In the genomic region with DNA sequence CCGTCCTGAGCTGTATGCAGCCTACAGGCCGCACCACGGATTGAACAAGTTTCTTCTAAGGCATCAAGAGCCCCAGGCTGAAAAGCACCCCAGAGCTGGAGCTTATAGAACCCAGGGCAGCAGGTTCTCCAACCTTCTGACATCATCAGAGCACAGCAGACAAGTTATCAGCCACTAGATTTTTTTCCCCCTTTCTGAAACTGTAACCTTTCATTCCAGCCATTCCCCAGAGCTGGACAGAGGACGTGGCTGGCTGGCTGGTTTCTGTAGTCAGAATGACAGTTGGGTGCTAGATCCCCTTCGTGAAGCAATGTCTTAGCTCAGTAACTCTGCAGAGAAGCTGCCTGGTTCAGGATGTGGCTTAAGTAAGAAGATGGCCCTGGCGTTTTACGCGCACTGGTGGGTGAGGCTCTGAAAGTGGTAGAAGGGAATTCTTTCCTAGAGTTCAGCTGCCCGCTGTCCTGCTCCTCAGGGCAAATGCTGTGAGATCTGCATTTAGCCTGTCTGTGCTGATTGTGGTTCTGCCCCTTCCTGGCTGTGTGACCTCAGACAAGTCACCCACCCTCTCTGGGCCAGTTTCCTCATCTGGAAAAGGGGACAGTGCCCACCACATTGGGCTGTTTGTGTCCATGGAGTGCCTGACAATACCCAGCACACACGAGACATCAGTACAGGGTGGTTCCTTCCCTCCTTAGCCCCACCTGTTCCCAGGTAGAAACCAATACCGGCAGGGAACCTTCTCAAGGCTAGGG, we compare ENCODE assay signal across 19 cellular contexts. TPM values are rescaled to one million over a fixed set of nuclear protein-coding genes. Genes with fewer than 3 reads are reported as not detected.
DNase-seq lines count a peak whose midpoint lies in the region; ATAC-seq and TF ChIP-seq lines count a peak whose summit lies in the region.
"Had no signal": no experiment of that assay in that cellular context is flagged by ENCODE, and none has a peak within 500 bp of the region (broad histone marks: within the 10 kb centered on the region; RNA-seq: fewer than 3 reads in every experiment).

No MANE protein-coding gene starts in this region.

- no peak overlapping the region for H3K4me3 Mint-ChIP-seq in natural killer cell treated with Interleukin-12 subunit alpha and Interleukin-12 subunit beta and Interleukin-15 and Interleukin-18, amount 100 ng/mL, for 72 hours
- no peak overlapping the region for H3K4me3 Mint-ChIP-seq in natural killer cell
- H3K4me3 Mint-ChIP-seq in stimulated activated naive B cell treated with anti-CD40 and anti-IgM and Interleukin-4, amounts not matched to agents 10 μg/mL and 1 μg/mL and 100 μg/mL, for 72 hours = peak overlapping the region in 1 of 2 donors; percentile 32
- H3K4me3 Mint-ChIP-seq: activated naive CD4-positive, alpha-beta T cell treated with anti-CD3 and anti-CD28 coated beads, Interleukin-2, amount 50 U/mL, for 24 hours had no signal

- no peaks in the 10 kb centered on the region for H3K27me3 Mint-ChIP-seq in natural killer cell treated with Interleukin-12 subunit alpha and Interleukin-12 subunit beta and Interleukin-15 and Interleukin-18, amount 100 ng/mL, for 72 hours
- no peaks in the 10 kb centered on the region for H3K27me3 Mint-ChIP-seq in natural killer cell (ENCODE audit: low read depth in 2 of 2)
- H3K27me3 Mint-ChIP-seq in stimulated activated naive B cell treated with anti-CD40 and anti-IgM and Interleukin-4, amounts not matched to agents 10 μg/mL and 1 μg/mL and 100 μg/mL, for 72 hours = no peaks in the 10 kb centered on the region
- H3K27me3 Mint-ChIP-seq: activated naive CD4-positive, alpha-beta T cell treated with anti-CD3 and anti-CD28 coated beads, Interleukin-2, amount 50 U/mL, for 24 hours had no signal

- intact Hi-C loops in natural killer cell (cut with micrococcal nuclease) = no loop called here
- intact Hi-C loops in right cardiac atrium (cut with DNase I) = no loop called here

- no peaks in the 10 kb centered on the region for H3K9me3 ChIP-seq in right cardiac atrium (ENCODE audit: control insufficient read depth, low read length)
- H3K9me3 ChIP-seq: ovary, testis had no signal

- TF ChIP-seq CTCF in natural killer cell (IDR thresholded peaks at IDR 0.05) = no peak

- H3K4me3 ChIP-seq in right cardiac atrium (ENCODE audit: low read length) = no peak overlapping the region
- H3K4me3 ChIP-seq: ovary, skin epidermis, testis had no signal

- peaks cover 46 to 50% of the 10 kb centered on the region in 2 donors for H3K4me1 Mint-ChIP-seq in natural killer cell treated with Interleukin-12 subunit alpha and Interleukin-12 subunit beta and Interleukin-15 and Interleukin-18, amount 100 ng/mL, for 72 hours (ENCODE audit: low read depth in 2 of 2)
- peaks cover 44 to 49% of the 10 kb centered on the region in 2 donors for H3K4me1 Mint-ChIP-seq in natural killer cell
- peaks cover 54 to 84% of the 10 kb centered on the region in 2 donors for H3K4me1 Mint-ChIP-seq in stimulated activated naive B cell treated with anti-CD40 and anti-IgM and Interleukin-4, amounts not matched to agents 10 μg/mL and 1 μg/mL and 100 μg/mL, for 72 hours

- DNase-seq in natural killer cell treated with Interleukin-12 subunit alpha and Interleukin-12 subunit beta and Interleukin-15 and Interleukin-18, amount 100 ng/mL, for 72 hours (ENCODE audit: low spot score) = no peak
- no peak for DNase-seq in natural killer cell
- peak; percentile 89 for DNase-seq in MV-4-11 (lab: John Stamatoyannopoulos, UW)
- DNase-seq in right cardiac atrium = no peak
- DNase-seq in stimulated activated naive B cell treated with anti-CD40 and anti-IgM and Interleukin-4, amounts not matched to agents 10 μg/mL and 1 μg/mL and 100 μg/mL, for 72 hours = no peak
- no peak for DNase-seq in activated naive CD4-positive, alpha-beta T cell treated with anti-CD3 and anti-CD28 coated beads, Interleukin-2, amount 50 U/mL, for 16 hours
- DNase-seq in NCI-H446 (lab: John Stamatoyannopoulos, UW) = no peak
- no peak for DNase-seq in AG20443 (ENCODE audit: low spot score)
- DNase-seq: activated CD4-positive, alpha-beta T cell treated with anti-CD3 and anti-CD28 coated beads for 48 hours; NCI-H1436 treated with DMSO at 0.1 percent for 48 hours; NCI-H2171; NCI-H748 treated with DMSO at 0.1 percent for 48 hours; ovary; stimulated activated CD8-positive, alpha-beta memory T cell treated with anti-CD3 and anti-CD28 coated beads, Interleukin-4, amount 100 ng/mL, for 48 hours; testis had no signal

- peak overlapping the region; percentile 10 to 50 for H3K27ac Mint-ChIP-seq in natural killer cell treated with Interleukin-12 subunit alpha and Interleukin-12 subunit beta and Interleukin-15 and Interleukin-18, amount 100 ng/mL, for 72 hours
- no peak overlapping the region for H3K27ac Mint-ChIP-seq in natural killer cell
- H3K27ac Mint-ChIP-seq in stimulated activated naive B cell treated with anti-CD40 and anti-IgM and Interleukin-4, amounts not matched to agents 10 μg/mL and 1 μg/mL and 100 μg/mL, for 72 hours = peak overlapping the region; percentile 93
- H3K27ac Mint-ChIP-seq: activated naive CD4-positive, alpha-beta T cell treated with anti-CD3 and anti-CD28 coated beads, Interleukin-2, amount 50 U/mL, for 24 hours had no signal

- H3K36me3 Mint-ChIP-seq in natural killer cell treated with Interleukin-12 subunit alpha and Interleukin-12 subunit beta and Interleukin-15 and Interleukin-18, amount 100 ng/mL, for 72 hours = peaks cover 6% of the 10 kb centered on the region
- no peaks in the 10 kb centered on the region for H3K36me3 Mint-ChIP-seq in natural killer cell
- H3K36me3 Mint-ChIP-seq in stimulated activated naive B cell treated with anti-CD40 and anti-IgM and Interleukin-4, amounts not matched to agents 10 μg/mL and 1 μg/mL and 100 μg/mL, for 72 hours = peaks cover 24 to 55% of the 10 kb centered on the region in 2 donors

- peak overlapping the region; percentile 21 for H3K27ac ChIP-seq in right cardiac atrium (ENCODE audit: low read length)
- H3K27ac ChIP-seq: ovary, testis had no signal

- no peaks in the 10 kb centered on the region for H3K9me3 Mint-ChIP-seq in natural killer cell treated with Interleukin-12 subunit alpha and Interleukin-12 subunit beta and Interleukin-15 and Interleukin-18, amount 100 ng/mL, for 72 hours
- no peaks in the 10 kb centered on the region for H3K9me3 Mint-ChIP-seq in natural killer cell
- H3K9me3 Mint-ChIP-seq in stimulated activated naive B cell treated with anti-CD40 and anti-IgM and Interleukin-4, amounts not matched to agents 10 μg/mL and 1 μg/mL and 100 μg/mL, for 72 hours = no peaks in the 10 kb centered on the region
- H3K9me3 Mint-ChIP-seq: activated naive CD4-positive, alpha-beta T cell treated with anti-CD3 and anti-CD28 coated beads, Interleukin-2, amount 50 U/mL, for 24 hours had no signal

- ATAC-seq in natural killer cell treated with Interleukin-12 subunit alpha and Interleukin-12 subunit beta and Interleukin-15 and Interleukin-18, amount 100 ng/mL, for 72 hours = peak; percentile 14 to 54
- ATAC-seq in natural killer cell (no peak), right cardiac atrium (no peak)
- ATAC-seq in stimulated activated naive B cell treated with anti-CD40 and anti-IgM and Interleukin-4, amounts not matched to agents 10 μg/mL and 1 μg/mL and 100 μg/mL, for 72 hours (replicated peaks) = peak in 1 of 2 donors; percentile 6
- ATAC-seq: esophagus mucosa, Panc1 had no signal

- 74% methylated on average over 11 of the region's 11 CpGs for WGBS in right cardiac atrium

- H3K4me1 ChIP-seq in right cardiac atrium (ENCODE audit: control insufficient read depth, insufficient read depth, low read length) = peaks cover 30% of the 10 kb centered on the region

- no peaks in the 10 kb centered on the region for H3K27me3 ChIP-seq in right cardiac atrium (ENCODE audit: control insufficient read depth, insufficient read depth)
- H3K27me3 ChIP-seq: ovary, testis had no signal

RNA-seq across cellular contexts. Expression of gene DEXI, which starts 9.1 kb away (rescaled TPM):
- total RNA-seq in natural killer cell treated with Interleukin-12 subunit alpha and Interleukin-12 subunit beta and Interleukin-15 and Interleukin-18, amount 100 ng/mL, for 72 hours = 10 to 100 TPM; 20.7 to 36.3 TPM
- total RNA-seq in natural killer cell = 10 to 100 TPM in 2 of 3 donors, 1 to 10 TPM in 1; 8.7 to 15.2 (median 14.4) TPM
- total RNA-seq in right cardiac atrium = 100 to 1,000 TPM in 2 of 4 donors, 10 to 100 TPM in 2; 82.2 to 126 (median 101) TPM
- polyA plus RNA-seq in right cardiac atrium = 127 TPM

RNA-seq across cellular contexts. Expression of gene CLEC16A, which starts 11.2 kb away (rescaled TPM):
- total RNA-seq in natural killer cell treated with Interleukin-12 subunit alpha and Interleukin-12 subunit beta and Interleukin-15 and Interleukin-18, amount 100 ng/mL, for 72 hours = 10 to 100 TPM; 42.5 to 60.2 TPM
- total RNA-seq in natural killer cell (10 to 100 TPM; 35.9 to 50.5 (median 37.4) TPM), right cardiac atrium (10 to 100 TPM; 24.0 to 31.5 (median 30.4) TPM)
- polyA plus RNA-seq in right cardiac atrium = 14.9 TPM

RNA-seq across cellular contexts. Expression of gene CIITA, which starts 56.1 kb away (rescaled TPM):
- 100 to 1,000 TPM in 1 of 2 donors, 10 to 100 TPM in 1; 13.3 to 104 TPM for total RNA-seq in natural killer cell treated with Interleukin-12 subunit alpha and Interleukin-12 subunit beta and Interleukin-15 and Interleukin-18, amount 100 ng/mL, for 72 hours
- 10 to 100 TPM; 11.5 to 17.7 (median 14.4) TPM for total RNA-seq in natural killer cell
- 1 to 10 TPM; 5.3 to 9.1 (median 7.5) TPM for total RNA-seq in right cardiac atrium
- 7.3 TPM for polyA plus RNA-seq in right cardiac atrium

Comparison
In these comparisons a context has a peak if more than half of its experiments do, and no peak if none do; other contexts are left out.
1. ATAC-seq: peak in natural killer cell treated with Interleukin-12 subunit alpha and Interleukin-12 subunit beta and Interleukin-15 and Interleukin-18, amount 100 ng/mL, for 72 hours (2 of 2); none in natural killer cell (0 of 3) and right cardiac atrium (0 of 2).
2. H3K27ac Mint-ChIP-seq: peak in natural killer cell treated with Interleukin-12 subunit alpha and Interleukin-12 subunit beta and Interleukin-15 and Interleukin-18, amount 100 ng/mL, for 72 hours (2 of 2) and stimulated activated naive B cell treated with anti-CD40 and anti-IgM and Interleukin-4, amounts not matched to agents 10 μg/mL and 1 μg/mL and 100 μg/mL, for 72 hours (single experiment); none in natural killer cell (0 of 2).